Comparison of ENCODE assay signal across 17 cellular contexts in the genomic region with DNA sequence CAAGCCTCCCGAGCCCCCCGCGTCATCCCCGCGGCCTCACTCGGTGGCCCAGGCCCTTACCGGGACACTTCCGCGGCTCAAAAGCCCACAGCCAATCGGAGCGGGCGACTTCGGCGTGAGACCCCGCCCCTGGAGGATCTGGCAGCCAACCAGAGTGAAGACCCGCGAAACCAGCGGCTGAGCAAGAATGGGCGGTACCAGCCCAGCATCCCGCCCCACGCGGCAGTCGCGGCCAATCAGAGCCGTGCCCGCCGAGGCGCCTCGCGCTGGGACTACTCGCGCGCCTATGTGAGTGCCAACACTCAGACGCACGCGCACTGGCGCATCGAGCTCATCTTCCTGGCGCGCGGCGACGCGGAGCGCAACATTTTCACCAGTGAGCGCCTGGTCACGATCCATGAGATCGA. TPM values are rescaled to one million over a fixed set of nuclear protein-coding genes. Genes with fewer than 3 reads are reported as not detected.
DNase-seq lines count a peak whose midpoint lies in the region; ATAC-seq lines count a peak whose summit lies in the region.
"Had no signal": no experiment of that assay in that cellular context is flagged by ENCODE, and none has a peak within 500 bp of the region (broad histone marks: within the 10 kb centered on the region; RNA-seq: fewer than 3 reads in every experiment).

No MANE protein-coding gene starts in this region.

- DNase-seq in activated T-cell treated with anti-CD3 and anti-CD28 coated beads, Interleukin-2, amount 50 U/mL, for 1 hour = peak; percentile 31
- DNase-seq in activated T-cell treated with anti-CD3 and anti-CD28 coated beads for 4 hours = no peak
- DNase-seq in right cardiac atrium = peak; percentile 60 to 75 (median 70)
- no peak for DNase-seq in NCI-H1105 (lab: John Stamatoyannopoulos, UW)
- DNase-seq in HuH-7 (ENCODE audit: low spot score) = no peak
- DNase-seq: KG1, left colon, NCI-H187 treated with DMSO at 0.1 percent for 48 hours, NCI-H774, small intestine had no signal

- WGBS in right cardiac atrium = 24% methylated on average over 48 of the region's 48 CpGs

- H3K4me3 ChIP-seq in right cardiac atrium (ENCODE audit: low read length) = no peak overlapping the region
- H3K4me3 ChIP-seq: neural progenitor cell had no signal

- H3K36me3 Mint-ChIP-seq in activated T-helper 17 cell treated with anti-CD3 and anti-CD28 coated beads, Interleukin-2, amount 50 U/mL, for 72 hours (ENCODE audit: low read depth) = peaks cover 10% of the 10 kb centered on the region
- peaks cover 22% of the 10 kb centered on the region for H3K36me3 Mint-ChIP-seq in stimulated activated memory B cell treated with anti-CD40 and anti-IgM and Interleukin-4, amounts not matched to agents 10 μg/mL and 1 μg/mL and 100 μg/mL, for 72 hours

- peaks cover 27% of the 10 kb centered on the region for H3K27me3 Mint-ChIP-seq in activated T-helper 17 cell treated with anti-CD3 and anti-CD28 coated beads, Interleukin-2, amount 50 U/mL, for 72 hours
- H3K27me3 Mint-ChIP-seq in stimulated activated memory B cell treated with anti-CD40 and anti-IgM and Interleukin-4, amounts not matched to agents 10 μg/mL and 1 μg/mL and 100 μg/mL, for 72 hours = peaks cover 44% of the 10 kb centered on the region

- no peak overlapping the region for H3K27ac ChIP-seq in right cardiac atrium (ENCODE audit: low read length)
- H3K27ac ChIP-seq: heart right ventricle, neural progenitor cell had no signal

- no peaks in the 10 kb centered on the region for H3K27me3 ChIP-seq in right cardiac atrium (ENCODE audit: control insufficient read depth, insufficient read depth)

- H3K9me3 Mint-ChIP-seq in activated T-helper 17 cell treated with anti-CD3 and anti-CD28 coated beads, Interleukin-2, amount 50 U/mL, for 72 hours = peaks cover 15% of the 10 kb centered on the region
- peaks cover 27% of the 10 kb centered on the region for H3K9me3 Mint-ChIP-seq in stimulated activated memory B cell treated with anti-CD40 and anti-IgM and Interleukin-4, amounts not matched to agents 10 μg/mL and 1 μg/mL and 100 μg/mL, for 72 hours

- peak; percentile 85 for ATAC-seq in activated T-helper 17 cell treated with anti-CD3 and anti-CD28 coated beads, Interleukin-2, amount 50 U/mL, for 72 hours (replicated peaks)
- ATAC-seq in right cardiac atrium (peak; percentile 53 to 88), GM18517 (IDR thresholded peaks at IDR 0.05; ENCODE audit: unreplicated experiment) (no peak)
- peak; percentile 55 for ATAC-seq in stimulated activated memory B cell treated with anti-CD40 and anti-IgM and Interleukin-4, amounts not matched to agents 10 μg/mL and 1 μg/mL and 100 μg/mL, for 72 hours
- ATAC-seq: left colon had no signal

- H3K4me1 ChIP-seq in right cardiac atrium (ENCODE audit: control insufficient read depth, insufficient read depth, low read length) = no peaks in the 10 kb centered on the region
- H3K4me1 ChIP-seq: heart right ventricle had no signal

- H3K4me3 Mint-ChIP-seq in activated T-helper 17 cell treated with anti-CD3 and anti-CD28 coated beads, Interleukin-2, amount 50 U/mL, for 72 hours = peak overlapping the region; percentile 54
- H3K4me3 Mint-ChIP-seq in stimulated activated memory B cell treated with anti-CD40 and anti-IgM and Interleukin-4, amounts not matched to agents 10 μg/mL and 1 μg/mL and 100 μg/mL, for 72 hours = peak overlapping the region; percentile 3
- H3K4me3 Mint-ChIP-seq: type B pancreatic cell had no signal

- no peaks in the 10 kb centered on the region for H3K4me1 Mint-ChIP-seq in activated T-helper 17 cell treated with anti-CD3 and anti-CD28 coated beads, Interleukin-2, amount 50 U/mL, for 72 hours
- H3K4me1 Mint-ChIP-seq in stimulated activated memory B cell treated with anti-CD40 and anti-IgM and Interleukin-4, amounts not matched to agents 10 μg/mL and 1 μg/mL and 100 μg/mL, for 72 hours = no peaks in the 10 kb centered on the region

- intact Hi-C loops in right cardiac atrium (cut with DNase I) = no loop called here

- no peaks in the 10 kb centered on the region for H3K9me3 ChIP-seq in right cardiac atrium (ENCODE audit: control insufficient read depth, low read length)

- no peak overlapping the region for H3K27ac Mint-ChIP-seq in activated T-helper 17 cell treated with anti-CD3 and anti-CD28 coated beads, Interleukin-2, amount 50 U/mL, for 72 hours
- no peak overlapping the region for H3K27ac Mint-ChIP-seq in stimulated activated memory B cell treated with anti-CD40 and anti-IgM and Interleukin-4, amounts not matched to agents 10 μg/mL and 1 μg/mL and 100 μg/mL, for 72 hours
- H3K27ac Mint-ChIP-seq: activated T-cell treated with anti-CD3 and anti-CD28 coated beads, Interleukin-2, amount 50 U/mL, for 72 hours; neural progenitor cell; type B pancreatic cell had no signal

RNA-seq across cellular contexts. Expression of gene DISP3, which starts 22.5 kb away (rescaled TPM):
- total RNA-seq in activated T-helper 17 cell treated with anti-CD3 and anti-CD28 coated beads, Interleukin-2, amount 50 U/mL, for 72 hours = 1 to 10 TPM in 1 of 2 donors, under 1 TPM in 1; 0.56 to 1.8 TPM
- total RNA-seq in right cardiac atrium = under 1 TPM in 1 of 4 donors, not detected in 3; 0.06 TPM
- 0.02 TPM for polyA plus RNA-seq in right cardiac atrium

Comparison
In these comparisons a context has a peak if more than half of its experiments do, and no peak if none do; other contexts are left out.
1. DNase-seq: peak in activated T-cell treated with anti-CD3 and anti-CD28 coated beads, Interleukin-2, amount 50 U/mL, for 1 hour (single experiment) and right cardiac atrium (3 of 3); none in activated T-cell treated with anti-CD3 and anti-CD28 coated beads for 4 hours (single experiment), NCI-H1105 (single experiment) and HuH-7 (single experiment).